16 cellular contexts compared by ENCODE assay signal in genomic region chr21:42258885-42259407, GRCh38. TPM values are rescaled to one million over a fixed set of nuclear protein-coding genes. Genes with fewer than 3 reads are reported as not detected.
A peak's percentile ranks its signal among the peaks of the same experiment; 100 is the strongest.
DNase-seq lines count a peak whose midpoint lies in the region; ATAC-seq and TF ChIP-seq lines count a peak whose summit lies in the region.
"Had no signal": no experiment of that assay in that cellular context is flagged by ENCODE, and none has a peak within 500 bp of the region (broad histone marks: within the 10 kb centered on the region; RNA-seq: fewer than 3 reads in every experiment).

No MANE protein-coding gene starts in this region.

- H3K4me1 ChIP-seq in RWPE2 (ENCODE audit: insufficient read depth, poor library complexity, severe bottlenecking) = peaks cover 8% of the 10 kb centered on the region

- H3K36me3 Mint-ChIP-seq in activated CD8-positive, alpha-beta T cell treated with anti-CD3 and anti-CD28 coated beads for 36 hours (ENCODE audit: low read depth) = no peaks in the 10 kb centered on the region
- H3K36me3 Mint-ChIP-seq in activated CD8-positive, alpha-beta T cell treated with anti-CD3 and anti-CD28 coated beads, Interleukin-2, amount 10 ng/mL, durations not matched to agents 7 days and 5 days (ENCODE audit: low read depth) = no peaks in the 10 kb centered on the region
- H3K36me3 Mint-ChIP-seq: natural killer cell treated with Interleukin-12 subunit alpha and Interleukin-12 subunit beta and Interleukin-15 and Interleukin-18, amount 100 ng/mL, for 72 hours; stimulated activated effector memory CD8-positive, alpha-beta T cell treated with anti-CD3 and anti-CD28 coated beads, Interleukin-12 subunit alpha, Interleukin-12 subunit beta, amount 100 ng/mL, for 72 hours had no signal

- CTCF ChIA-PET in activated CD8-positive, alpha-beta T cell treated with anti-CD3 and anti-CD28 coated beads for 36 hours (lab: Charles Lee) = interaction anchor here (0.7 to 3.9 kb wide), 57 partner anchors 10 to 255 kb away, joined by 3 to 133 read pairs (median 6); partner anchors contain the start of genes ABCG1 and SLC37A1
- CTCF ChIA-PET in activated CD8-positive, alpha-beta T cell treated with anti-CD3 and anti-CD28 coated beads, Interleukin-2, amount 10 ng/mL, durations not matched to agents 7 days and 5 days (lab: Charles Lee) = interaction anchor here (0.6 to 8.3 kb wide), 44 partner anchors 9 to 356 kb away, joined by 3 to 138 read pairs (median 7); partner anchors contain the start of gene ABCG1

- no peak overlapping the region for H3K27ac ChIP-seq in RWPE2 (ENCODE audit: poor library complexity, severe bottlenecking)
- H3K27ac ChIP-seq in substantia nigra (ENCODE audit: low read depth, low read length, poor library complexity, severe bottlenecking) = peak overlapping the region; percentile 73
- H3K27ac ChIP-seq: A549, GM23248, left lung had no signal

- no peak overlapping the region for H3K27ac Mint-ChIP-seq in activated CD8-positive, alpha-beta T cell treated with anti-CD3 and anti-CD28 coated beads for 36 hours
- H3K27ac Mint-ChIP-seq in activated CD8-positive, alpha-beta T cell treated with anti-CD3 and anti-CD28 coated beads, Interleukin-2, amount 10 ng/mL, durations not matched to agents 7 days and 5 days = no peak overlapping the region
- H3K27ac Mint-ChIP-seq: natural killer cell treated with Interleukin-12 subunit alpha and Interleukin-12 subunit beta and Interleukin-15 and Interleukin-18, amount 100 ng/mL, for 72 hours; stimulated activated effector memory CD8-positive, alpha-beta T cell treated with anti-CD3 and anti-CD28 coated beads, Interleukin-12 subunit alpha, Interleukin-12 subunit beta, amount 100 ng/mL, for 72 hours; T-helper 1 cell treated with Interleukin-12 subunit alpha and Interleukin-12 subunit beta and Interleukin-4 antibody, amounts not matched to agents 30 μg/mL and 1 μg/mL, for 36 hours had no signal

- no peak overlapping the region for H3K4me3 ChIP-seq in RWPE2 (ENCODE audit: severe bottlenecking)
- H3K4me3 ChIP-seq: A549, GM23248, left lung had no signal

- H3K36me3 ChIP-seq in RWPE2 (ENCODE audit: low read depth) = no peaks in the 10 kb centered on the region
- H3K36me3 ChIP-seq: left lung had no signal

- H3K9me3 Mint-ChIP-seq in activated CD8-positive, alpha-beta T cell treated with anti-CD3 and anti-CD28 coated beads for 36 hours = no peaks in the 10 kb centered on the region
- no peaks in the 10 kb centered on the region for H3K9me3 Mint-ChIP-seq in activated CD8-positive, alpha-beta T cell treated with anti-CD3 and anti-CD28 coated beads, Interleukin-2, amount 10 ng/mL, durations not matched to agents 7 days and 5 days (ENCODE audit: insufficient read depth)
- H3K9me3 Mint-ChIP-seq: natural killer cell treated with Interleukin-12 subunit alpha and Interleukin-12 subunit beta and Interleukin-15 and Interleukin-18, amount 100 ng/mL, for 72 hours; stimulated activated effector memory CD8-positive, alpha-beta T cell treated with anti-CD3 and anti-CD28 coated beads, Interleukin-12 subunit alpha, Interleukin-12 subunit beta, amount 100 ng/mL, for 72 hours; T-helper 1 cell treated with Interleukin-12 subunit alpha and Interleukin-12 subunit beta and Interleukin-4 antibody, amounts not matched to agents 30 μg/mL and 1 μg/mL, for 36 hours had no signal

- intact Hi-C loops in activated CD8-positive, alpha-beta T cell treated with anti-CD3 and anti-CD28 coated beads for 36 hours (cut with micrococcal nuclease) = loop anchor here (2.0 to 5.0 kb wide), 2 partner anchors 94 to 112 kb away; no protein-coding TSS in a partner anchor
- intact Hi-C loops in left ventricle myocardium superior (cut with micrococcal nuclease) = loop anchor here (10.0 kb wide), 1 partner anchor 94 kb away; no protein-coding TSS in a partner anchor

- H3K27me3 ChIP-seq in RWPE2 (ENCODE audit: insufficient read depth, poor library complexity, severe bottlenecking) = no peaks in the 10 kb centered on the region
- H3K27me3 ChIP-seq: left lung had no signal

- POLR2A ChIA-PET in activated CD8-positive, alpha-beta T cell treated with anti-CD3 and anti-CD28 coated beads for 36 hours (lab: Charles Lee) = interaction anchor here (1.0 to 1.3 kb wide), 2 partner anchors 42 to 49 kb away, joined by 4 read pairs; no protein-coding TSS in a partner anchor
- POLR2A ChIA-PET in activated CD8-positive, alpha-beta T cell treated with anti-CD3 and anti-CD28 coated beads, Interleukin-2, amount 10 ng/mL, durations not matched to agents 7 days and 5 days (lab: Charles Lee) = interaction anchor here (0.5 to 1.5 kb wide), 8 partner anchors 11 to 116 kb away, joined by 3 to 6 read pairs (median 4); no protein-coding TSS in a partner anchor

- H3K4me3 Mint-ChIP-seq in activated CD8-positive, alpha-beta T cell treated with anti-CD3 and anti-CD28 coated beads for 36 hours = no peak overlapping the region
- no peak overlapping the region for H3K4me3 Mint-ChIP-seq in activated CD8-positive, alpha-beta T cell treated with anti-CD3 and anti-CD28 coated beads, Interleukin-2, amount 10 ng/mL, durations not matched to agents 7 days and 5 days
- H3K4me3 Mint-ChIP-seq: natural killer cell treated with Interleukin-12 subunit alpha and Interleukin-12 subunit beta and Interleukin-15 and Interleukin-18, amount 100 ng/mL, for 72 hours; stimulated activated effector memory CD8-positive, alpha-beta T cell treated with anti-CD3 and anti-CD28 coated beads, Interleukin-12 subunit alpha, Interleukin-12 subunit beta, amount 100 ng/mL, for 72 hours; T-helper 1 cell treated with Interleukin-12 subunit alpha and Interleukin-12 subunit beta and Interleukin-4 antibody, amounts not matched to agents 30 μg/mL and 1 μg/mL, for 36 hours had no signal

- DNase-seq in activated CD8-positive, alpha-beta T cell treated with anti-CD3 and anti-CD28 coated beads for 36 hours = no peak
- no peak for DNase-seq in activated CD8-positive, alpha-beta T cell treated with anti-CD3 and anti-CD28 coated beads, Interleukin-2, amount 10 ng/mL, durations not matched to agents 7 days and 5 days
- no peak for DNase-seq in RWPE2 (ENCODE audit: low spot score)
- peak; percentile 55 for DNase-seq in left ventricle myocardium superior
- DNase-seq in substantia nigra (lab: John Stamatoyannopoulos, UW) = peak in 31 of 49 donors; percentile 23 to 78 (median 50)
- DNase-seq in RKO (ENCODE audit: low spot score) = no peak
- DNase-seq in NCI-H526 (lab: John Stamatoyannopoulos, UW) = no peak
- DNase-seq in NOMO-1 (lab: John Stamatoyannopoulos, UW; ENCODE audit: unreplicated experiment in 2 of 2) = no peak

- peak; percentile 9 for TF ChIP-seq CTCF in activated CD8-positive, alpha-beta T cell treated with anti-CD3 and anti-CD28 coated beads for 36 hours (IDR thresholded peaks at IDR 0.05)
- peak; percentile 36 for TF ChIP-seq CTCF in RWPE2 (IDR thresholded peaks at IDR 0.05; ENCODE audit: poor library complexity, severe bottlenecking)

- ATAC-seq in activated CD8-positive, alpha-beta T cell treated with anti-CD3 and anti-CD28 coated beads for 36 hours = no peak
- ATAC-seq in activated CD8-positive, alpha-beta T cell treated with anti-CD3 and anti-CD28 coated beads, Interleukin-2, amount 10 ng/mL, durations not matched to agents 7 days and 5 days = no peak
- ATAC-seq in RWPE2 (ENCODE audit: low read depth) (no peak), left ventricle myocardium superior (peak; percentile 69)

- no peaks in the 10 kb centered on the region for H3K9me3 ChIP-seq in RWPE2 (ENCODE audit: severe bottlenecking)
- H3K9me3 ChIP-seq: A549, left lung had no signal

- peaks cover 12% of the 10 kb centered on the region for H3K4me1 Mint-ChIP-seq in activated CD8-positive, alpha-beta T cell treated with anti-CD3 and anti-CD28 coated beads for 36 hours (ENCODE audit: low read depth)
- H3K4me1 Mint-ChIP-seq in activated CD8-positive, alpha-beta T cell treated with anti-CD3 and anti-CD28 coated beads, Interleukin-2, amount 10 ng/mL, durations not matched to agents 7 days and 5 days (ENCODE audit: low read depth) = peaks cover 15% of the 10 kb centered on the region

- H3K27me3 Mint-ChIP-seq in activated CD8-positive, alpha-beta T cell treated with anti-CD3 and anti-CD28 coated beads for 36 hours = no peaks in the 10 kb centered on the region
- H3K27me3 Mint-ChIP-seq in activated CD8-positive, alpha-beta T cell treated with anti-CD3 and anti-CD28 coated beads, Interleukin-2, amount 10 ng/mL, durations not matched to agents 7 days and 5 days (ENCODE audit: low read depth) = no peaks in the 10 kb centered on the region

RNA-seq across cellular contexts. Expression of gene ABCG1, which starts 40.0 kb away (rescaled TPM):
- 10 to 100 TPM; 12.1 to 12.7 TPM for total RNA-seq in activated CD8-positive, alpha-beta T cell treated with anti-CD3 and anti-CD28 coated beads for 36 hours
- 1 to 10 TPM; 6.7 to 8.0 TPM for total RNA-seq in activated CD8-positive, alpha-beta T cell treated with anti-CD3 and anti-CD28 coated beads, Interleukin-2, amount 10 ng/mL, durations not matched to agents 7 days and 5 days
- total RNA-seq in left ventricle myocardium superior = 11.1 TPM
- total RNA-seq: GM23248 had no signal

RNA-seq across cellular contexts. Expression of gene TFF3, which starts 56.3 kb away (rescaled TPM):
- not detected for total RNA-seq in activated CD8-positive, alpha-beta T cell treated with anti-CD3 and anti-CD28 coated beads for 36 hours
- not detected for total RNA-seq in activated CD8-positive, alpha-beta T cell treated with anti-CD3 and anti-CD28 coated beads, Interleukin-2, amount 10 ng/mL, durations not matched to agents 7 days and 5 days
- total RNA-seq in left ventricle myocardium superior = 5.3 TPM
- total RNA-seq: Calu3; fibroblast of lung; GM23248; natural killer cell treated with Interleukin-12 subunit alpha and Interleukin-12 subunit beta and Interleukin-15 and Interleukin-18, amount 100 ng/mL, for 72 hours had no signal

Comparison
In these comparisons a context has a peak if more than half of its experiments do, and no peak if none do; other contexts are left out.
1. DNase-seq: peak in left ventricle myocardium superior (single experiment) and substantia nigra (31 of 49); none in activated CD8-positive, alpha-beta T cell treated with anti-CD3 and anti-CD28 coated beads for 36 hours (single experiment), activated CD8-positive, alpha-beta T cell treated with anti-CD3 and anti-CD28 coated beads, Interleukin-2, amount 10 ng/mL, durations not matched to agents 7 days and 5 days (single experiment), RWPE2 (single experiment), RKO (single experiment), NCI-H526 (0 of 2) and NOMO-1 (0 of 2).